In genomic region chr2:85503611-85504433, GRCh38 we compare ENCODE assay signal across 13 cellular contexts. TPM values are rescaled to one million over a fixed set of nuclear protein-coding genes. Genes with fewer than 3 reads are reported as not detected.
DNase-seq lines count a peak whose midpoint lies in the region; ATAC-seq and TF ChIP-seq lines count a peak whose summit lies in the region.
"Had no signal": no experiment of that assay in that cellular context is flagged by ENCODE, and none has a peak within 500 bp of the region (broad histone marks: within the 10 kb centered on the region; RNA-seq: fewer than 3 reads in every experiment).

No MANE protein-coding gene starts in this region.

- H2AFZ ChIP-seq in GM23248: peak overlapping the region; percentile 52; the same call in 1 of the 2 replicates

- H3K4me3 ChIP-seq in GM23248 (no peak overlapping the region), RWPE2 (ENCODE audit: severe bottlenecking) (no peak overlapping the region), fibroblast of mammary gland (ENCODE audit: control insufficient read depth, low read depth, low read length) (no peak overlapping the region), gastrocnemius medialis (no peak overlapping the region), A673 (ENCODE audit: low read depth, low read length, poor library complexity, severe bottlenecking) (no peak overlapping the region)

- peaks cover 11% of the 10 kb centered on the region for H3K27me3 Mint-ChIP-seq in glutamatergic neuron (ENCODE audit: unreplicated experiment)
- H3K27me3 Mint-ChIP-seq: memory B cell had no signal

- no peak for TF ChIP-seq CTCF in RWPE2 (IDR thresholded peaks at IDR 0.05; ENCODE audit: poor library complexity, severe bottlenecking)
- no peak for TF ChIP-seq CTCF in fibroblast of mammary gland (conservative IDR thresholded peaks at IDR 0.05; ENCODE audit: control insufficient read depth, insufficient read depth, low read depth, low read length)
- TF ChIP-seq CTCF in gastrocnemius medialis (IDR thresholded peaks at IDR 0.05 in 4 of 5, conservative IDR thresholded peaks at IDR 0.05 in 1 of 5): no peak
- no peak for TF ChIP-seq CTCF in glutamatergic neuron (IDR thresholded peaks at IDR 0.05; ENCODE audit: partially characterized antibody, unreplicated experiment)
- no peak for TF ChIP-seq CTCF in A673 (conservative IDR thresholded peaks at IDR 0.05; ENCODE audit: low read depth, low read length)

- TF ChIP-seq POLR2A in gastrocnemius medialis (IDR thresholded peaks at IDR 0.05): no peak

- 13 to 14% methylated on average over 19 of the region's 19 CpGs for WGBS in GM23248 (ENCODE audit: low coverage in 1 of 2, low lambda C conversion rate in 2 of 2, missing lambda C conversion rate in 2 of 2), 2 experiments

- DNase-seq in GM23248: peak; percentile 90
- no peak for DNase-seq in RWPE2 (ENCODE audit: low spot score)
- DNase-seq in fibroblast of mammary gland (ENCODE audit: low read depth): peak; percentile 92
- peak in 1 of 2 donors; percentile 52 for DNase-seq in gastrocnemius medialis
- no peak for DNase-seq in activated gamma-delta T cell treated with Interleukin-2 at 50 U/mL for 16 hours
- DNase-seq in SKM-1 (lab: John Stamatoyannopoulos, UW; ENCODE audit: unreplicated experiment): no peak
- no peak for DNase-seq in glutamatergic neuron
- no peak for DNase-seq in A673 (ENCODE audit: low spot score)
- DNase-seq: activated CD4-positive, alpha-beta T cell treated with anti-CD3 and anti-CD28 coated beads for 4 hours; activated naive CD4-positive, alpha-beta T cell treated with anti-CD3 and anti-CD28 coated beads, Interleukin-2, amount 50 U/mL, for 16 hours; DMS79; NCI-H1417 treated with DMSO at 0.1 percent for 48 hours had no signal

- H3K9ac ChIP-seq in GM23248: peak overlapping the region; percentile 48

- H4K20me1 ChIP-seq in GM23248 (ENCODE audit: insufficient read depth): no peaks in the 10 kb centered on the region

- peaks cover 8% of the 10 kb centered on the region for H3K4me1 Mint-ChIP-seq in glutamatergic neuron (ENCODE audit: low read depth, unreplicated experiment)

- peaks cover 2% of the 10 kb centered on the region for H3K9me3 Mint-ChIP-seq in glutamatergic neuron (ENCODE audit: unreplicated experiment)
- H3K9me3 Mint-ChIP-seq: memory B cell had no signal

- H3K79me2 ChIP-seq in GM23248 (ENCODE audit: insufficient read depth): no peaks in the 10 kb centered on the region

- H3K36me3 ChIP-seq in GM23248 (ENCODE audit: low read depth): no peaks in the 10 kb centered on the region
- H3K36me3 ChIP-seq in RWPE2 (ENCODE audit: low read depth): no peaks in the 10 kb centered on the region
- no peaks in the 10 kb centered on the region for H3K36me3 ChIP-seq in gastrocnemius medialis
- H3K36me3 ChIP-seq in A673 (ENCODE audit: insufficient read depth, low read length, poor library complexity, severe bottlenecking): no peaks in the 10 kb centered on the region

- H3K27me3 ChIP-seq in GM23248 (replicated peaks; ENCODE audit: insufficient read depth) (no peaks in the 10 kb centered on the region), RWPE2 (ENCODE audit: insufficient read depth, poor library complexity, severe bottlenecking) (no peaks in the 10 kb centered on the region), gastrocnemius medialis (no peaks in the 10 kb centered on the region), A673 (replicated peaks; ENCODE audit: insufficient read depth, low read depth, low read length, poor library complexity) (no peaks in the 10 kb centered on the region)

- no peaks in the 10 kb centered on the region for H3K9me2 ChIP-seq in GM23248 (ENCODE audit: insufficient read depth)

- H3K27ac Mint-ChIP-seq in glutamatergic neuron (ENCODE audit: unreplicated experiment): no peak overlapping the region
- H3K27ac Mint-ChIP-seq: memory B cell had no signal

- H3K4me2 ChIP-seq in GM23248 (ENCODE audit: unreplicated experiment): peak overlapping the region; percentile 50

- CTCF ChIA-PET in A673 (lab: Charles Lee): no interaction called here

- intact Hi-C loops in gastrocnemius medialis (cut with DNase I; ENCODE audit: low total_unique reads) (no loop called here), A673 (cut with micrococcal nuclease; ENCODE audit: unreplicated experiment) (no loop called here)

- no peaks in the 10 kb centered on the region for H3K36me3 Mint-ChIP-seq in glutamatergic neuron (ENCODE audit: unreplicated experiment)
- H3K36me3 Mint-ChIP-seq: memory B cell had no signal

- peak overlapping the region; percentile 82 for H3K27ac ChIP-seq in GM23248
- peak overlapping the region; percentile 91 for H3K27ac ChIP-seq in RWPE2 (ENCODE audit: poor library complexity, severe bottlenecking)
- peak overlapping the region; percentile 74 to 90 (median 81) for H3K27ac ChIP-seq in gastrocnemius medialis
- no peak overlapping the region for H3K27ac ChIP-seq in A673 (ENCODE audit: low read depth, low read length, poor library complexity, severe bottlenecking)

- no TSS peak for BruUV-seq in A673 (replicated peaks; lab: Mats Ljungman, UMichigan)

- H3K4me1 ChIP-seq in GM23248 (ENCODE audit: insufficient read depth) (peaks cover 49% of the 10 kb centered on the region), RWPE2 (ENCODE audit: insufficient read depth, poor library complexity, severe bottlenecking) (peaks cover 34% of the 10 kb centered on the region), gastrocnemius medialis (peaks cover 19 to 39% of the 10 kb centered on the region in 2 donors), A673 (ENCODE audit: insufficient read depth, low read length, poor library complexity, severe bottlenecking) (peaks cover 9% of the 10 kb centered on the region)

- POLR2A ChIA-PET in A673 (lab: Charles Lee; ENCODE audit: low non-redundant PET): no interaction called here

- no peak overlapping the region for H3K4me3 Mint-ChIP-seq in glutamatergic neuron (ENCODE audit: unreplicated experiment)
- H3K4me3 Mint-ChIP-seq: memory B cell had no signal

- no peak; the same call in 2 of the 3 replicates for ATAC-seq in RWPE2 (ENCODE audit: low read depth)
- ATAC-seq in gastrocnemius medialis: peak; percentile 16 to 22

- in situ Hi-C loops in GM23248 (cut with MboI) (no loop called here), gastrocnemius medialis (cut with MboI; ENCODE audit: low sequenced_read_pairs in 4 of 4) (no loop called here)

- peaks cover 48% of the 10 kb centered on the region for H3F3A ChIP-seq in GM23248 (ENCODE audit: insufficient read depth)

- H3K9me3 ChIP-seq in GM23248 (ENCODE audit: low read depth) (no peaks in the 10 kb centered on the region), RWPE2 (ENCODE audit: severe bottlenecking) (no peaks in the 10 kb centered on the region), gastrocnemius medialis (no peaks in the 10 kb centered on the region), A673 (ENCODE audit: low read depth, low read length, poor library complexity, severe bottlenecking) (no peaks in the 10 kb centered on the region)

RNA-seq across cellular contexts. Expression of gene MAT2A, which starts 35.1 kb away (rescaled TPM):
- total RNA-seq in GM23248 (2014; rRNA removed; shearing (Covaris generic)): 104 and 125 TPM in 2 replicates
- polyA plus RNA-seq in GM23248 (2016; fragmentation: Nextera tagmentation; extraction: Ambion mirVana): 193 and 217 TPM in 2 replicates
- 100 to 1,000 TPM in 1 of 4 donors, 10 to 100 TPM in 3; 33.2 to 131 (median 56.0) TPM for total RNA-seq in gastrocnemius medialis
- 302 TPM for total RNA-seq in glutamatergic neuron (ENCODE audit: unreplicated experiment)
- 355 and 408 TPM in 2 replicates for total RNA-seq in A673 (2021)

RNA-seq across cellular contexts. Expression of gene GGCX, which starts 57.5 kb away (rescaled TPM):
- 74.7 and 81.3 TPM in 2 replicates for total RNA-seq in GM23248 (2014; rRNA removed; shearing (Covaris generic))
- 62.7 and 65.4 TPM in 2 replicates for polyA plus RNA-seq in GM23248 (2016; fragmentation: Nextera tagmentation; extraction: Ambion mirVana)
- total RNA-seq in gastrocnemius medialis (10 to 100 TPM; 18.3 to 33.1 (median 28.2) TPM), glutamatergic neuron (ENCODE audit: unreplicated experiment) (49.6 TPM), A673 (2021) (60.5 and 61.8 TPM in 2 replicates)

Comparison
In these comparisons a context has a peak if more than half of its experiments do, and no peak if none do; other contexts are left out.
1. DNase-seq: peak in GM23248 (single experiment) and fibroblast of mammary gland (single experiment); none in RWPE2 (single experiment), activated gamma-delta T cell treated with Interleukin-2 at 50 U/mL for 16 hours (single experiment), SKM-1 (single experiment), glutamatergic neuron (single experiment) and A673 (single experiment).